17 cellular contexts compared by ENCODE assay signal in the genomic region with DNA sequence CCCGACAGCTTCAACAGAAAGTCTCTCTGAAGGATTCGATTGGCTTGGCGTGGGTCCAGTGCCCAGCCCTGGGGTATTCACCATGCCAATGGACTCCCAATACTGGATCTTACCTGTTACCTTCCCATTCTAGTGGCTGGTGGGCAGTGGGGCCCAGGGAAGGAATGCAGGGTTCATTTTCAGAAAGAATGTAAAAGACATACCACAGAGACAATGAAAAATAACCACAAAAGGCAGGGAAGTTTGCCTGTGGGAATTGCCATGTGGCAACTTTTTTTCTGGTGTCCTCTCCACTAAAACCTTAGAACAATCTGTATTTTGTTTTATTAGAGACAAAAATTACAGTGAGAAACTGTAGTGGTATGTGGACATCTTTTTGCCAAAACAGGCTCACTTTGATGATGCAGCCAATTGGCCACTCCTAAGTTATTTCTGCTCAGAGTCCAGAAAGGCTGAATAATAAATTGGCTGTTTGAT. TPM values are rescaled to one million over a fixed set of nuclear protein-coding genes. Genes with fewer than 3 reads are reported as not detected.
DNase-seq lines count a peak whose midpoint lies in the region; ATAC-seq, FAIRE-seq and TF ChIP-seq lines count a peak whose summit lies in the region.
"Had no signal": no experiment of that assay in that cellular context is flagged by ENCODE, and none has a peak within 500 bp of the region (broad histone marks: within the 10 kb centered on the region; RNA-seq: fewer than 3 reads in every experiment).

No MANE protein-coding gene starts in this region.

- H3K9me3 ChIP-seq in RWPE2 (ENCODE audit: severe bottlenecking) = no peaks in the 10 kb centered on the region
- H3K9me3 ChIP-seq in psoas muscle = no peaks in the 10 kb centered on the region
- H3K9me3 ChIP-seq in small intestine (ENCODE audit: control insufficient read depth, low read depth) = no peaks in the 10 kb centered on the region
- H3K9me3 ChIP-seq: right lobe of liver, upper lobe of left lung had no signal

- 42 to 52% (median 43%) methylated on average over 3 of the region's 3 CpGs for WGBS in psoas muscle, 3 donors
- 82 to 90% (median 86%) methylated on average over 3 of the region's 3 CpGs for WGBS in small intestine, 3 donors

- H3K4me1 ChIP-seq in RWPE2 (ENCODE audit: insufficient read depth, poor library complexity, severe bottlenecking) (peaks cover 20% of the 10 kb centered on the region), psoas muscle (no peaks in the 10 kb centered on the region), small intestine (ENCODE audit: control insufficient read depth in 2 of 2, insufficient read depth in 1 of 2, low read depth in 1 of 2, low read length in 1 of 2) (no peaks in the 10 kb centered on the region)
- H3K4me1 ChIP-seq: neural progenitor cell, right lobe of liver, upper lobe of left lung had no signal

- H3K4me3 ChIP-seq in RWPE2 (ENCODE audit: severe bottlenecking) (no peak overlapping the region), fibroblast of pulmonary artery (replicated peaks; ENCODE audit: low read depth, low read length) (no peak overlapping the region), psoas muscle (no peak overlapping the region), small intestine (ENCODE audit: low read depth in 1 of 2, low read length in 2 of 2) (no peak overlapping the region)
- H3K4me3 ChIP-seq: coronary artery, neural progenitor cell, right lobe of liver, upper lobe of left lung had no signal

- DNase-seq in EH (ENCODE audit: low read depth) (peak; percentile 87), RWPE2 (ENCODE audit: low spot score) (no peak), fibroblast of pulmonary artery (ENCODE audit: low read depth) (peak; percentile 66), psoas muscle (peak; percentile 27 to 53), D341Med (ENCODE audit: low spot score) (no peak), small intestine (no peak)
- DNase-seq in activated T-cell treated with anti-CD3 and anti-CD28 coated beads, Interleukin-2, amount 50 U/mL, for 48 hours = no peak
- DNase-seq: activated T-cell treated with anti-CD3 and anti-CD28 coated beads, Interleukin-2, amount 50 U/mL, for 72 hours; DMS79 treated with DMSO at 0.1 percent for 48 hours; NCI-H1092; NCI-H226; right lobe of liver; upper lobe of left lung had no signal

- H3K36me3 ChIP-seq in RWPE2 (ENCODE audit: low read depth) (no peaks in the 10 kb centered on the region), psoas muscle (ENCODE audit: insufficient read depth in 1 of 2, low read depth in 1 of 2) (no peaks in the 10 kb centered on the region), small intestine (ENCODE audit: control insufficient read depth in 2 of 2, insufficient read depth in 2 of 2, low read length in 2 of 2) (no peaks in the 10 kb centered on the region)
- H3K36me3 ChIP-seq: neural progenitor cell, right lobe of liver, upper lobe of left lung had no signal

- TF ChIP-seq CTCF in RWPE2 (IDR thresholded peaks at IDR 0.05; ENCODE audit: poor library complexity, severe bottlenecking) = no peak
- no peak for TF ChIP-seq CTCF in fibroblast of pulmonary artery (IDR thresholded peaks at IDR 0.05; ENCODE audit: low read length, missing control alignments)
- no peak for TF ChIP-seq CTCF in psoas muscle (IDR thresholded peaks at IDR 0.05)

- H3K27ac ChIP-seq in RWPE2 (ENCODE audit: poor library complexity, severe bottlenecking) = peak overlapping the region; percentile 69
- H3K27ac ChIP-seq in psoas muscle = no peak overlapping the region
- H3K27ac ChIP-seq in small intestine (ENCODE audit: low read depth in 1 of 2, low read length in 1 of 2) = no peak overlapping the region
- H3K27ac ChIP-seq: C4-2B, neural progenitor cell, right lobe of liver had no signal

- no peaks in the 10 kb centered on the region for H3K27me3 ChIP-seq in RWPE2 (ENCODE audit: insufficient read depth, poor library complexity, severe bottlenecking)
- H3K27me3 ChIP-seq in psoas muscle (ENCODE audit: insufficient read depth in 3 of 3, low read length in 2 of 3) = no peaks in the 10 kb centered on the region
- no peaks in the 10 kb centered on the region for H3K27me3 ChIP-seq in small intestine (ENCODE audit: control insufficient read depth in 2 of 2, insufficient read depth in 2 of 2, low read length in 2 of 2)
- H3K27me3 ChIP-seq: neural progenitor cell, right lobe of liver, upper lobe of left lung had no signal

- ATAC-seq in RWPE2 (ENCODE audit: low read depth) = peak; percentile 66
- ATAC-seq in psoas muscle = peak in 1 of 4 donors; percentile 40
- ATAC-seq in GM19328 (IDR thresholded peaks at IDR 0.05; ENCODE audit: unreplicated experiment) = no peak
- ATAC-seq: activated T-cell treated with anti-CD3 and anti-CD28 coated beads, Interleukin-2, amount 50 U/mL, for 72 hours; right lobe of liver had no signal

- FAIRE-seq in small intestine (lab: Jason Lieb, UNC) = no peak

- intact Hi-C loops in psoas muscle (cut with DNase I) = no loop called here

RNA-seq across cellular contexts. Expression of gene PTGER2, which starts 55.2 kb away (rescaled TPM):
- under 1 TPM; 0.26 to 0.57 (median 0.33) TPM for total RNA-seq in psoas muscle
- polyA plus RNA-seq in psoas muscle = under 1 TPM; 0.08 to 0.14 (median 0.13) TPM
- 1 to 10 TPM in 2 of 3 donors, under 1 TPM in 1; 0.45 to 5.1 (median 2.3) TPM for polyA plus RNA-seq in small intestine

Comparison
In these comparisons a context has a peak if more than half of its experiments do, and no peak if none do; other contexts are left out.
1. DNase-seq: peak in EH (single experiment), fibroblast of pulmonary artery (single experiment) and psoas muscle (2 of 2); none in RWPE2 (single experiment), D341Med (single experiment), activated T-cell treated with anti-CD3 and anti-CD28 coated beads, Interleukin-2, amount 50 U/mL, for 48 hours (0 of 2) and small intestine (single experiment).